Comparison of ENCODE assay signal across 17 cellular contexts in genomic region chr4:152245706-152246105, GRCh38.
"Had no signal": no experiment of that assay in that cellular context is flagged by ENCODE, and none has a peak within 500 bp of the region (broad histone marks: within the 10 kb centered on the region; RNA-seq: fewer than 3 reads in every experiment).

No MANE protein-coding gene starts in this region.

- H3K36me3 Mint-ChIP-seq: natural killer cell, neural progenitor cell had no signal

- H3K4me1 Mint-ChIP-seq: endodermal cell, neural progenitor cell had no signal

- H3K27ac Mint-ChIP-seq: endodermal cell, natural killer cell, neural progenitor cell had no signal

- H3K36me3 ChIP-seq: heart left ventricle, neural progenitor cell, ovary, right atrium auricular region, sigmoid colon had no signal

- DNase-seq: effector CD4-positive, alpha-beta T cell; endodermal cell; erythroblast; heart left ventricle; hippocampal formation; mucosa of descending colon; natural killer cell; nucleus accumbens; ovary; sigmoid colon; small intestine; stimulated activated CD4-positive, alpha-beta T cell treated with anti-CD3 and anti-CD28 coated beads, Interleukin-12 subunit alpha, Interleukin-12 subunit beta, amount 100 ng/mL, for 4 hours; stimulated activated naive CD4-positive, alpha-beta T cell treated with Interleukin-2 at 50 U/mL for 16 hours; trophoblast cell had no signal

- H3K27me3 ChIP-seq: heart left ventricle, neural progenitor cell, ovary, right atrium auricular region, sigmoid colon had no signal

- H3K9me3 Mint-ChIP-seq: endodermal cell, natural killer cell, neural progenitor cell had no signal

- H3K4me1 ChIP-seq: neural progenitor cell, sigmoid colon had no signal

- H3K4me3 ChIP-seq: coronary artery, heart left ventricle, mucosa of descending colon, neural progenitor cell, ovary, right atrium auricular region, sigmoid colon had no signal

- H3K4me3 Mint-ChIP-seq: endodermal cell, natural killer cell, neural progenitor cell had no signal

- H3K9me3 ChIP-seq: heart left ventricle, mucosa of descending colon, ovary, right atrium auricular region, sigmoid colon had no signal

- H3K27ac ChIP-seq: coronary artery, heart left ventricle, neural progenitor cell, ovary, right atrium auricular region, sigmoid colon had no signal
